16 cellular contexts compared by ENCODE assay signal in genomic region chr15:56042523-56042922, GRCh38. TPM values are rescaled to one million over a fixed set of nuclear protein-coding genes. Genes with fewer than 3 reads are reported as not detected.
DNase-seq lines count a peak whose midpoint lies in the region; ATAC-seq, FAIRE-seq and TF ChIP-seq lines count a peak whose summit lies in the region.
"Had no signal": no experiment of that assay in that cellular context is flagged by ENCODE, and none has a peak within 500 bp of the region (broad histone marks: within the 10 kb centered on the region; RNA-seq: fewer than 3 reads in every experiment).

No MANE protein-coding gene starts in this region.

- TF ChIP-seq CTCF in HepG2 (CRISPR knock-in tag; IDR thresholded peaks at IDR 0.05): no peak
- TF ChIP-seq CTCF in right lobe of liver (IDR thresholded peaks at IDR 0.05): no peak

- peaks cover 45 to 59% (median 47%) of the 10 kb centered on the region in 3 donors for H3K4me1 Mint-ChIP-seq in T-cell

- H3K4me1 ChIP-seq in HepG2 (ENCODE audit: insufficient read depth, low read length) (peaks cover 42% of the 10 kb centered on the region), right lobe of liver (no peaks in the 10 kb centered on the region)

- H3K36me3 ChIP-seq in HepG2 (replicated peaks in 1 of 2; ENCODE audit: control insufficient read depth in 1 of 2, insufficient read depth in 2 of 2, low read length in 2 of 2) (no peaks in the 10 kb centered on the region), right lobe of liver (no peaks in the 10 kb centered on the region)
- H3K36me3 ChIP-seq: lower lobe of right lung, SJSA1 had no signal

- peaks cover 0 to 7% (median 0%) of the 10 kb centered on the region in 3 donors for H3K9me3 Mint-ChIP-seq in T-cell
- H3K9me3 Mint-ChIP-seq: dendritic cell treated with granulocyte-macrophage colony-stimulating factor and Interleukin-4, amounts not matched to agents 40 ng/mL and 50 ng/mL, for 4 days had no signal

- no peak for TF ChIP-seq POLR2A in HepG2 (IDR thresholded peaks at IDR 0.05; ENCODE audit: insufficient read depth in 1 of 2, low read depth in 2 of 2, low read length in 2 of 2)
- TF ChIP-seq POLR2A in right lobe of liver (IDR thresholded peaks at IDR 0.05): no peak
- TF ChIP-seq POLR2A in erythroblast (IDR thresholded peaks at IDR 0.05; ENCODE audit: low read length): no peak

- H3K4me3 ChIP-seq in HepG2 (replicated peaks in 1 of 3; ENCODE audit: insufficient read depth in 1 of 3, low read depth in 2 of 3, low read length in 3 of 3) (peak overlapping the region in 1 of 3 experiments; percentile 9; a peak in 1 of 6 replicates), right lobe of liver (no peak overlapping the region)
- H3K4me3 ChIP-seq: lower lobe of right lung, SJSA1 had no signal

- WGBS in HepG2 (ENCODE audit: low lambda C conversion rate): 17% methylated on average over 2 of the region's 3 CpGs
- WGBS in right lobe of liver (ENCODE audit: insufficient coverage, low coverage, low lambda C conversion rate, missing lambda C conversion rate): 89% methylated on average over 2 of the region's 3 CpGs

- no peak for FAIRE-seq in HepG2 (lab: Jason Lieb, UNC)

- ATAC-seq in HepG2: peak; percentile 83
- ATAC-seq in right lobe of liver: no peak
- ATAC-seq in T-cell (replicated peaks in 1 of 4): no peak
- no peak for ATAC-seq in sciatic nerve
- ATAC-seq: lower lobe of right lung had no signal

- in situ Hi-C loops in HepG2 (cut with HindIII; ENCODE audit: extremely low pct_ligation_motif_present, low pct_unique_long_range_greater_than_20kb): no loop called here

- H4K20me1 ChIP-seq in HepG2 (ENCODE audit: insufficient read depth, low read length): no peaks in the 10 kb centered on the region

- peak overlapping the region; percentile 44; the same call in 1 of the 2 replicates for H3K9ac ChIP-seq in HepG2 (ENCODE audit: insufficient read depth, low read depth, low read length)

- POLR2A ChIA-PET in HepG2 (lab: Yijun Ruan, JAX) (interaction anchor here (0.7 to 1.0 kb wide), 4 partner anchors 11 to 50 kb away, joined by 3 to 7 read pairs (median 6); partner anchors contain the start of gene NEDD4), T-cell (lab: Charles Lee) (no interaction called here)

- TF ChIP-seq EP300 in HepG2 (IDR thresholded peaks at IDR 0.05; ENCODE audit: low read depth in 2 of 2, low read length in 2 of 2): peak in 1 of 2 experiments; percentile 27; a peak in 1 of 4 replicates
- peak; percentile 58; the same call in 1 of the 2 replicates for TF ChIP-seq EP300 in HepG2 (CRISPR knock-in tag; IDR thresholded peaks at IDR 0.05; ENCODE audit: borderline replicate concordance)

- BruUV-seq in HepG2 (replicated peaks; lab: Mats Ljungman, UMichigan): no TSS peak

- H3K27me3 ChIP-seq in HepG2 (ENCODE audit: control insufficient read depth in 1 of 2, insufficient read depth in 2 of 2, low read length in 2 of 2) (no peaks in the 10 kb centered on the region), right lobe of liver (no peaks in the 10 kb centered on the region)
- H3K27me3 ChIP-seq: SJSA1 had no signal

- H3K36me3 Mint-ChIP-seq in T-cell: no peaks in the 10 kb centered on the region

- CTCF ChIA-PET in HepG2 (lab: Yijun Ruan, JAX; ENCODE audit: low intra/inter-chr PET ratio, low total read pairs) (no interaction called here), T-cell (lab: Charles Lee) (interaction anchor here (1.0 to 1.5 kb wide), 2 partner anchors 11 to 13 kb away, joined by 3 to 5 read pairs; no protein-coding TSS in a partner anchor)

- H3K27ac ChIP-seq in HepG2 (ENCODE audit: extremely low read length, insufficient read depth, low read length) (no peak overlapping the region), right lobe of liver (no peak overlapping the region)
- H3K27ac ChIP-seq: SJSA1 had no signal

- intact Hi-C loops in HepG2 (cut with micrococcal nuclease; ENCODE audit: unreplicated experiment) (no loop called here), right lobe of liver (cut with DNase I) (no loop called here), sciatic nerve (cut with DNase I) (loop anchor here (5.0 kb wide), 1 partner anchor 75 kb away; no protein-coding TSS in a partner anchor)

- no peaks in the 10 kb centered on the region for H3K27me3 Mint-ChIP-seq in T-cell
- H3K27me3 Mint-ChIP-seq: dendritic cell treated with granulocyte-macrophage colony-stimulating factor and Interleukin-4, amounts not matched to agents 40 ng/mL and 50 ng/mL, for 4 days had no signal

- no peak for TF ChIP-seq RAD21 in HepG2 (CRISPR knock-in tag; IDR thresholded peaks at IDR 0.05)

- peak overlapping the region; percentile 79 for H3K4me2 ChIP-seq in HepG2 (ENCODE audit: low read depth, low read length)

- DNase-seq in HepG2 (ENCODE audit: low spot score) (peak; percentile 78), right lobe of liver (no peak), T-cell (no peak), islet precursor cell (peak; percentile 86), HuH-7 (ENCODE audit: low spot score) (no peak), erythroblast (lab: John Stamatoyannopoulos, UW) (no peak), sciatic nerve (ENCODE audit: low spot score) (no peak), DMS53 (lab: John Stamatoyannopoulos, UW) (no peak)
- DNase-seq: activated T-cell treated with anti-CD3 and anti-CD28 coated beads for 4 hours; AML-193; lower lobe of right lung; NCI-H1048; NK-92 treated with Interleukin-12 subunit alpha and Interleukin-12 subunit beta, amount 100 ng/mL, for 24 hours; nucleus accumbens had no signal

- H2AFZ ChIP-seq in HepG2 (ENCODE audit: low read length): peak overlapping the region; percentile 83

- H3K4me3 Mint-ChIP-seq in T-cell: peak overlapping the region; percentile 17 to 77 (median 60)
- H3K4me3 Mint-ChIP-seq: dendritic cell treated with granulocyte-macrophage colony-stimulating factor and Interleukin-4, amounts not matched to agents 40 ng/mL and 50 ng/mL, for 4 days had no signal

- H3K79me2 ChIP-seq in HepG2 (ENCODE audit: insufficient read depth, low read length): no peaks in the 10 kb centered on the region

- H3K27ac Mint-ChIP-seq in T-cell: peak overlapping the region; percentile 84 to 96
- H3K27ac Mint-ChIP-seq: dendritic cell treated with granulocyte-macrophage colony-stimulating factor and Interleukin-4, amounts not matched to agents 40 ng/mL and 50 ng/mL, for 4 days had no signal

- H3K9me3 ChIP-seq in HepG2 (ENCODE audit: low read length): no peaks in the 10 kb centered on the region
- H3K9me3 ChIP-seq in right lobe of liver: no peaks in the 10 kb centered on the region
- H3K9me3 ChIP-seq: lower lobe of right lung, SJSA1 had no signal

TF ChIP-seq in HepG2, 621 proteins besides CTCF, POLR2A, EP300 and RAD21 (continues in another document):
- TF ChIP-seq ISL2 (CRISPR knock-in tag; IDR thresholded peaks at IDR 0.05): no peak
- no peak for TF ChIP-seq HNRNPK (IDR thresholded peaks at IDR 0.05; ENCODE audit: low read depth, low read length, poor library complexity, severe bottlenecking)

RNA-seq across cellular contexts. Expression of gene NEDD4, which starts 49.1 kb away (rescaled TPM):
- 13.0 and 25.6 TPM in 2 replicates for total RNA-seq in HepG2 (2016; rRNA removed; fragmentation: Illumina TruSeq; extraction: Trizol)
- total RNA-seq in HepG2 (2016; cell fraction: cytosol; rRNA removed; fragmentation: Illumina TruSeq; extraction: Trizol; ENCODE audit: low read depth): 1.4 and 2.6 TPM in 2 replicates
- total RNA-seq in HepG2 (2016; cell fraction: insoluble cytoplasmic fraction; rRNA removed; fragmentation: Illumina TruSeq; extraction: Trizol): 15.1 and 23.4 TPM in 2 replicates
- total RNA-seq in HepG2 (2016; cell fraction: membrane; rRNA removed; fragmentation: Illumina TruSeq; extraction: Trizol): 5.2 and 6.1 TPM in 2 replicates
- 13.0 and 15.3 TPM in 2 replicates for total RNA-seq in HepG2 (2016; cell fraction: nucleus; rRNA removed; fragmentation: Illumina TruSeq; extraction: Trizol)
- 9.8 and 10.4 TPM in 2 replicates for polyA plus RNA-seq in HepG2 (2011; rRNA removed)
- polyA plus RNA-seq in HepG2 (2011; cell fraction: cytosol; rRNA removed): 5.1 and 8.3 TPM in 2 replicates
- polyA plus RNA-seq in HepG2 (2011; cell fraction: nucleus; rRNA removed): 5.3 and 7.5 TPM in 2 replicates
- 11.3 and 12.5 TPM in 2 replicates for polyA plus RNA-seq in HepG2 (2012)
- 0.52 and 0.64 TPM in 2 replicates for polyA plus RNA-seq in HepG2 (2016; cell fraction: cytosol; fragmentation: Illumina TruSeq; extraction: Trizol; ENCODE audit: low read depth)
- polyA plus RNA-seq in HepG2 (2016; cell fraction: insoluble cytoplasmic fraction; fragmentation: Illumina TruSeq; extraction: Trizol; ENCODE audit: low read depth): 11.3 TPM in 2 replicates
- polyA plus RNA-seq in HepG2 (2016; cell fraction: membrane; fragmentation: Illumina TruSeq; extraction: Trizol; ENCODE audit: low read depth): 2.3 and 2.5 TPM in 2 replicates
- 8.8 and 9.7 TPM in 2 replicates for polyA plus RNA-seq in HepG2 (2016; cell fraction: nucleus; fragmentation: Illumina TruSeq; extraction: Trizol; ENCODE audit: insufficient read depth, low read depth)
- polyA minus RNA-seq in HepG2 (2011; rRNA and poly(A)+ RNA removed; ENCODE audit: low replicate concordance): 7.6 and 24.3 TPM in 2 replicates
- 10.1 and 10.7 TPM in 2 replicates for polyA minus RNA-seq in HepG2 (2011; cell fraction: cytosol; rRNA and poly(A)+ RNA removed)
- 30.1 and 38.0 TPM in 2 replicates for polyA minus RNA-seq in HepG2 (2011; cell fraction: nucleus; rRNA and poly(A)+ RNA removed)
- 10 to 100 TPM; 16.0 to 65.3 (median 22.4) TPM for total RNA-seq in right lobe of liver
- total RNA-seq in T-cell: 1 to 10 TPM; 2.2 to 8.6 (median 5.1) TPM
- total RNA-seq in sciatic nerve: 25.1 TPM

Comparison
In these comparisons a context has a peak if more than half of its experiments do, and no peak if none do; other contexts are left out.
1. DNase-seq: peak in HepG2 (single experiment) and islet precursor cell (single experiment); none in right lobe of liver (0 of 3), T-cell (0 of 34), HuH-7 (single experiment), erythroblast (0 of 2), sciatic nerve (single experiment) and DMS53 (single experiment).